In genomic region chr17:7915611-7916382, GRCh38 we compare ENCODE assay signal across 8 cellular contexts. TPM values are rescaled to one million over a fixed set of nuclear protein-coding genes. Genes with fewer than 3 reads are reported as not detected.
DNase-seq lines count a peak whose midpoint lies in the region; ATAC-seq and TF ChIP-seq lines count a peak whose summit lies in the region.

Gene RNF227 (minus strand): TSS chr17:7916289. CDS start chr17:7916195, 94 bp downstream.

- H3K4me3 Mint-ChIP-seq in activated T-helper 17 cell treated with anti-CD3 and anti-CD28 coated beads, Interleukin-2, amount 50 U/mL, for 72 hours, result peak within 1 kb of the TSS; percentile 97
- H3K4me3 Mint-ChIP-seq in natural killer cell, result peak within 1 kb of the TSS; percentile 94
- H3K4me3 Mint-ChIP-seq in stimulated activated naive B cell treated with anti-CD40 and anti-IgM and Interleukin-4, amounts not matched to agents 10 μg/mL and 1 μg/mL and 100 μg/mL, for 72 hours, result peak within 1 kb of the TSS; percentile 92 to 94

- H3K4me1 Mint-ChIP-seq in activated T-helper 17 cell treated with anti-CD3 and anti-CD28 coated beads, Interleukin-2, amount 50 U/mL, for 72 hours, result peaks cover 10% of the 10 kb centered on the region
- peaks cover 26 to 30% of the 10 kb centered on the region in 2 donors for H3K4me1 Mint-ChIP-seq in natural killer cell
- peaks cover 18 to 24% of the 10 kb centered on the region in 2 donors for H3K4me1 Mint-ChIP-seq in stimulated activated naive B cell treated with anti-CD40 and anti-IgM and Interleukin-4, amounts not matched to agents 10 μg/mL and 1 μg/mL and 100 μg/mL, for 72 hours

- peaks cover 38% of the 10 kb centered on the region for H3K36me3 Mint-ChIP-seq in activated T-helper 17 cell treated with anti-CD3 and anti-CD28 coated beads, Interleukin-2, amount 50 U/mL, for 72 hours (ENCODE audit: low read depth)
- H3K36me3 Mint-ChIP-seq in natural killer cell, result no peaks in the 10 kb centered on the region
- peaks cover 4 to 9% of the 10 kb centered on the region in 2 donors for H3K36me3 Mint-ChIP-seq in stimulated activated naive B cell treated with anti-CD40 and anti-IgM and Interleukin-4, amounts not matched to agents 10 μg/mL and 1 μg/mL and 100 μg/mL, for 72 hours

- H3K9me3 Mint-ChIP-seq in activated T-helper 17 cell treated with anti-CD3 and anti-CD28 coated beads, Interleukin-2, amount 50 U/mL, for 72 hours, result no peaks in the 10 kb centered on the region
- H3K9me3 Mint-ChIP-seq in natural killer cell, result no peaks in the 10 kb centered on the region
- no peaks in the 10 kb centered on the region for H3K9me3 Mint-ChIP-seq in stimulated activated naive B cell treated with anti-CD40 and anti-IgM and Interleukin-4, amounts not matched to agents 10 μg/mL and 1 μg/mL and 100 μg/mL, for 72 hours

- peak within 1 kb of the TSS; percentile 61 for H3K4me3 ChIP-seq in fibroblast of mammary gland (ENCODE audit: control insufficient read depth, low read depth, low read length)

- intact Hi-C loops in natural killer cell (cut with micrococcal nuclease), result loop anchor here (1.0 kb wide), 1 partner anchor 204 kb away; no protein-coding TSS in a partner anchor

- DNase-seq in DMS114 treated with DMSO at 0.1 percent for 48 hours (lab: John Stamatoyannopoulos, UW; ENCODE audit: unreplicated experiment), result peak; percentile 84
- DNase-seq in LHCN-M2 (ENCODE audit: low read depth), result peak; percentile 97
- peak; percentile 95 for DNase-seq in RKO (ENCODE audit: low spot score)
- peak; percentile 96 for DNase-seq in fibroblast of mammary gland (ENCODE audit: low read depth)
- DNase-seq in natural killer cell, result peak; percentile 82
- DNase-seq in stimulated activated naive B cell treated with anti-CD40 and anti-IgM and Interleukin-4, amounts not matched to agents 10 μg/mL and 1 μg/mL and 100 μg/mL, for 72 hours, result peak; percentile 80

- H3K27me3 Mint-ChIP-seq in activated T-helper 17 cell treated with anti-CD3 and anti-CD28 coated beads, Interleukin-2, amount 50 U/mL, for 72 hours, result no peaks in the 10 kb centered on the region
- H3K27me3 Mint-ChIP-seq in natural killer cell (ENCODE audit: low read depth in 2 of 2), result no peaks in the 10 kb centered on the region
- no peaks in the 10 kb centered on the region for H3K27me3 Mint-ChIP-seq in stimulated activated naive B cell treated with anti-CD40 and anti-IgM and Interleukin-4, amounts not matched to agents 10 μg/mL and 1 μg/mL and 100 μg/mL, for 72 hours

- peak; percentile 63 for ATAC-seq in GM21825 (IDR thresholded peaks at IDR 0.05; ENCODE audit: unreplicated experiment)
- ATAC-seq in activated T-helper 17 cell treated with anti-CD3 and anti-CD28 coated beads, Interleukin-2, amount 50 U/mL, for 72 hours (replicated peaks), result peak; percentile 85
- peak; percentile 81 to 90 (median 86) for ATAC-seq in natural killer cell
- ATAC-seq in stimulated activated naive B cell treated with anti-CD40 and anti-IgM and Interleukin-4, amounts not matched to agents 10 μg/mL and 1 μg/mL and 100 μg/mL, for 72 hours (replicated peaks), result peak; percentile 82 to 87

- H3K27ac Mint-ChIP-seq in activated T-helper 17 cell treated with anti-CD3 and anti-CD28 coated beads, Interleukin-2, amount 50 U/mL, for 72 hours, result peak within 1 kb of the TSS; percentile 93
- peak within 1 kb of the TSS; percentile 81 to 92 for H3K27ac Mint-ChIP-seq in natural killer cell
- peak within 1 kb of the TSS; percentile 93 for H3K27ac Mint-ChIP-seq in stimulated activated naive B cell treated with anti-CD40 and anti-IgM and Interleukin-4, amounts not matched to agents 10 μg/mL and 1 μg/mL and 100 μg/mL, for 72 hours

- TF ChIP-seq CTCF in fibroblast of mammary gland (conservative IDR thresholded peaks at IDR 0.05; ENCODE audit: control insufficient read depth, insufficient read depth, low read depth, low read length), result no peak
- no peak for TF ChIP-seq CTCF in natural killer cell (IDR thresholded peaks at IDR 0.05)

RNA-seq across cellular contexts. Expression of gene RNF227, which starts in this region (rescaled TPM):
- 6.9 and 14.2 TPM in 2 replicates for total RNA-seq in LHCN-M2 (2014; rRNA removed)
- polyA plus RNA-seq in LHCN-M2 (2012), result 2.8 TPM
- total RNA-seq in activated T-helper 17 cell treated with anti-CD3 and anti-CD28 coated beads, Interleukin-2, amount 50 U/mL, for 72 hours, result 10 to 100 TPM in 1 of 2 donors, 1 to 10 TPM in 1; 2.4 to 11.7 TPM
- 1 to 10 TPM; 3.6 to 5.9 (median 4.7) TPM for total RNA-seq in natural killer cell

Comparison
In these comparisons a context has a peak if more than half of its experiments do, and no peak if none do; other contexts are left out.
1. Peak in every context shown above with its lines: DNase-seq, ATAC-seq and H3K4me3 ChIP-seq.